ENCODE assay signal across 9 cellular contexts in genomic region chr14:77867476-77867875, GRCh38.
"Had no signal": no experiment of that assay in that cellular context is flagged by ENCODE, and none has a peak within 500 bp of the region (broad histone marks: within the 10 kb centered on the region; RNA-seq: fewer than 3 reads in every experiment).

No MANE protein-coding gene starts in this region.

- H2AFZ ChIP-seq: GM23248 had no signal

- H3K4me3 Mint-ChIP-seq: HFFc6, IgD-negative memory B cell had no signal

- DNase-seq: GM23248, GOT3, H7, HFFc6 had no signal

- H3K27ac Mint-ChIP-seq: HFFc6, IgD-negative memory B cell had no signal

- FAIRE-seq: HepG2 had no signal

- H3K4me3 ChIP-seq: GM23248, HAP-1 had no signal

- H3K36me3 ChIP-seq: HAP-1 had no signal

- H3K9me3 ChIP-seq: HAP-1 had no signal

- H3K4me1 ChIP-seq: HAP-1 had no signal

- H3K27ac ChIP-seq: GM23248, HL-60 had no signal

- H3K27me3 Mint-ChIP-seq: IgD-negative memory B cell had no signal

- ATAC-seq: HCT116, HepG2 had no signal

- H3K9ac ChIP-seq: GM23248 had no signal

- H3K9me3 Mint-ChIP-seq: HFFc6, IgD-negative memory B cell had no signal
